ENCODE assay signal across 39 cellular contexts in genomic region chr7:143038635-143039034, GRCh38. TPM values are rescaled to one million over a fixed set of nuclear protein-coding genes. Genes with fewer than 3 reads are reported as not detected.
"Had no signal": no experiment of that assay in that cellular context is flagged by ENCODE, and none has a peak within 500 bp of the region (broad histone marks: within the 10 kb centered on the region; RNA-seq: fewer than 3 reads in every experiment).

No MANE protein-coding gene starts in this region.

- ATAC-seq: activated CD8-positive, alpha-beta T cell treated with anti-CD3 and anti-CD28 coated beads for 36 hours; activated naive CD4-positive, alpha-beta T cell treated with anti-CD3 and anti-CD28 coated beads, Interleukin-2, amount 50 U/mL, for 72 hours; activated T-cell treated with anti-CD3 and anti-CD28 coated beads, Interleukin-2, amount 50 U/mL, for 4 hours; activated T-cell treated with anti-CD3 and anti-CD28 coated beads, Interleukin-2, amount 50 U/mL, for 72 hours; activated T-helper 17 cell treated with anti-CD3 and anti-CD28 coated beads, Interleukin-2, amount 50 U/mL, for 72 hours; body of pancreas had no signal

- H3K4me1 Mint-ChIP-seq: activated CD4-positive, alpha-beta T cell treated with anti-CD3 and anti-CD28 coated beads, Interleukin-2, amount 10 ng/mL, durations not matched to agents 24 days and 14 days; activated naive CD8-positive, alpha-beta T cell treated with anti-CD3 and anti-CD28 coated beads for 36 hours; activated T-helper 17 cell treated with anti-CD3 and anti-CD28 coated beads, Interleukin-2, amount 50 U/mL, for 72 hours had no signal

- H3K36me3 Mint-ChIP-seq: activated CD4-positive, alpha-beta memory T cell treated with anti-CD3 and anti-CD28 coated beads for 36 hours; activated naive CD8-positive, alpha-beta T cell treated with anti-CD3 and anti-CD28 coated beads for 36 hours had no signal

- H3K9me3 ChIP-seq: adrenal gland, body of pancreas, breast epithelium had no signal

- H3K4me3 ChIP-seq: adrenal gland, body of pancreas, breast epithelium had no signal

- H3K27ac ChIP-seq: adrenal gland, body of pancreas, brain microvascular endothelial cell, breast epithelium, VCaP had no signal

- H3K36me3 ChIP-seq: adrenal gland, brain microvascular endothelial cell, breast epithelium had no signal

- H3K27me3 Mint-ChIP-seq: activated B cell treated with CpG ODN at 0.5 μM for 24 hours had no signal

- H3K4me3 Mint-ChIP-seq: activated B cell treated with CpG ODN at 0.5 μM for 24 hours; activated CD4-positive, alpha-beta memory T cell treated with anti-CD3 and anti-CD28 coated beads for 36 hours; activated CD4-positive, alpha-beta T cell treated with anti-CD3 and anti-CD28 coated beads, Interleukin-2, amount 10 ng/mL, durations not matched to agents 24 days and 14 days; activated CD8-positive, alpha-beta T cell treated with anti-CD3 and anti-CD28 coated beads for 36 hours; activated naive CD4-positive, alpha-beta T cell treated with anti-CD3 and anti-CD28 coated beads for 36 hours; activated naive CD8-positive, alpha-beta T cell treated with anti-CD3 and anti-CD28 coated beads for 36 hours; activated T-cell treated with anti-CD3 and anti-CD28 coated beads, Interleukin-2, amount 50 U/mL, for 4 hours; activated T-cell treated with anti-CD3 and anti-CD28 coated beads, Interleukin-2, amount 50 U/mL, for 72 hours; activated T-helper 1 cell treated with anti-CD3 and anti-CD28 coated beads, Interleukin-12 subunit alpha, Interleukin-12 subunit beta, Interleukin-2, Interleukin-4 antibody, amounts not matched to agents 30 ng/mL and 10 ng/mL and 1 ng/mL, durations not matched to agents 14 hours and 24 hours and 36 hours; activated T-helper 17 cell treated with anti-CD3 and anti-CD28 coated beads, Interleukin-2, amount 50 U/mL, for 72 hours; T-helper 1 cell treated with Interleukin-12 subunit alpha and Interleukin-12 subunit beta and Interleukin-4 antibody, amounts not matched to agents 30 μg/mL and 1 μg/mL, for 36 hours; T-helper 2 cell treated with Interferon-gamma antibody and Interleukin-4, amounts not matched to agents 5 μg/mL and 100 μg/mL, for 36 hours had no signal

- FAIRE-seq: astrocyte, TTC549 had no signal

- H3K4me1 ChIP-seq: adrenal gland, breast epithelium had no signal

- H3K27ac Mint-ChIP-seq: activated B cell treated with CpG ODN at 0.5 μM for 24 hours; activated CD4-positive, alpha-beta memory T cell treated with anti-CD3 and anti-CD28 coated beads for 36 hours; activated CD4-positive, alpha-beta T cell treated with anti-CD3 and anti-CD28 coated beads, Interleukin-2, amount 10 ng/mL, durations not matched to agents 24 days and 14 days; activated CD8-positive, alpha-beta T cell treated with anti-CD3 and anti-CD28 coated beads for 36 hours; activated naive CD4-positive, alpha-beta T cell treated with anti-CD3 and anti-CD28 coated beads for 36 hours; activated naive CD8-positive, alpha-beta T cell treated with anti-CD3 and anti-CD28 coated beads for 36 hours; activated T-cell treated with anti-CD3 and anti-CD28 coated beads, Interleukin-2, amount 50 U/mL, for 72 hours; activated T-helper 1 cell treated with anti-CD3 and anti-CD28 coated beads, Interleukin-12 subunit alpha, Interleukin-12 subunit beta, Interleukin-2, Interleukin-4 antibody, amounts not matched to agents 30 ng/mL and 10 ng/mL and 1 ng/mL, durations not matched to agents 14 hours and 24 hours and 36 hours; activated T-helper 17 cell treated with anti-CD3 and anti-CD28 coated beads, Interleukin-2, amount 50 U/mL, for 72 hours; T-helper 1 cell treated with Interleukin-12 subunit alpha and Interleukin-12 subunit beta and Interleukin-4 antibody, amounts not matched to agents 30 μg/mL and 1 μg/mL, for 36 hours; T-helper 2 cell treated with Interferon-gamma antibody and Interleukin-4, amounts not matched to agents 5 μg/mL and 100 μg/mL, for 36 hours had no signal

- H3K27me3 ChIP-seq: adrenal gland, body of pancreas, brain microvascular endothelial cell, breast epithelium had no signal

- DNase-seq: activated B cell treated with CpG ODN at 0.5 μM for 24 hours; activated CD4-positive, alpha-beta memory T cell treated with anti-CD3 and anti-CD28 coated beads for 36 hours; activated CD4-positive, alpha-beta T cell treated with anti-CD3 and anti-CD28 coated beads for 4 hours; activated CD4-positive, alpha-beta T cell treated with anti-CD3 and anti-CD28 coated beads, Interleukin-2, amount 10 ng/mL, durations not matched to agents 24 days and 14 days; activated CD4-positive, alpha-beta T cell treated with anti-CD3 and anti-CD28 coated beads, Interleukin-2, amount 50 U/mL, for 1 hour; activated CD4-positive, alpha-beta T cell treated with anti-CD3 and anti-CD28 coated beads, Interleukin-2, amount 50 U/mL, for 4 hours; activated CD4-positive, CD25-positive, alpha-beta regulatory T cell treated with anti-CD3 and anti-CD28 coated beads, Interleukin-2, amount 50 U/mL, for 72 hours; activated CD8-positive, alpha-beta memory T cell treated with anti-CD3 and anti-CD28 coated beads, Interleukin-2, amount 50 U/mL, for 4 hours; activated CD8-positive, alpha-beta T cell treated with anti-CD3 and anti-CD28 coated beads for 36 hours; activated effector memory CD4-positive, alpha-beta T cell treated with anti-CD3 and anti-CD28 coated beads, Interleukin-2, amount 50 U/mL, for 16 hours; activated gamma-delta T cell treated with Interleukin-2 at 50 U/mL for 16 hours; activated naive CD4-positive, alpha-beta T cell; activated naive CD4-positive, alpha-beta T cell treated with anti-CD3 and anti-CD28 coated beads for 36 hours; activated naive CD4-positive, alpha-beta T cell treated with anti-CD3 and anti-CD28 coated beads, Interleukin-2, amount 50 U/mL, for 16 hours; activated naive CD8-positive, alpha-beta T cell treated with anti-CD3 and anti-CD28 coated beads for 36 hours; activated T-cell treated with anti-CD3 and anti-CD28 coated beads for 4 hours; activated T-cell treated with anti-CD3 and anti-CD28 coated beads, Interleukin-2, amount 50 U/mL, for 1 hour; activated T-cell treated with anti-CD3 and anti-CD28 coated beads, Interleukin-2, amount 50 U/mL, for 4 hours; activated T-cell treated with anti-CD3 and anti-CD28 coated beads, Interleukin-2, amount 50 U/mL, for 72 hours; adrenal gland; amniotic stem cell; aorta; body of pancreas; brain microvascular endothelial cell; central memory CD4-positive, alpha-beta T cell; T-helper 1 cell; T-helper 2 cell; T-helper 9 cell had no signal

RNA-seq across cellular contexts. Expression of gene OR9A2, which starts 11.7 kb away (rescaled TPM):
- total RNA-seq: activated CD4-positive, alpha-beta memory T cell treated with anti-CD3 and anti-CD28 coated beads for 36 hours; activated CD4-positive, alpha-beta T cell treated with anti-CD3 and anti-CD28 coated beads, Interleukin-2, amount 10 ng/mL, durations not matched to agents 24 days and 14 days; activated CD8-positive, alpha-beta memory T cell treated with anti-CD3 and anti-CD28 coated beads for 36 hours; activated CD8-positive, alpha-beta T cell treated with anti-CD3 and anti-CD28 coated beads for 36 hours; activated naive CD4-positive, alpha-beta T cell treated with anti-CD3 and anti-CD28 coated beads for 36 hours; activated naive CD8-positive, alpha-beta T cell treated with anti-CD3 and anti-CD28 coated beads for 36 hours; activated T-cell treated with anti-CD3 and anti-CD28 coated beads, Interleukin-2, amount 50 U/mL, for 4 hours; activated T-helper 1 cell treated with anti-CD3 and anti-CD28 coated beads, Interleukin-12 subunit alpha, Interleukin-12 subunit beta, Interleukin-2, Interleukin-4 antibody, amounts not matched to agents 30 ng/mL and 10 ng/mL and 1 ng/mL, durations not matched to agents 14 hours and 24 hours and 36 hours; adrenal gland; astrocyte; body of pancreas; cardiac septum had no signal
- polyA plus RNA-seq: adrenal gland, aorta had no signal

RNA-seq across cellular contexts. Expression of gene OR6V1, which starts 13.5 kb away (rescaled TPM):
- total RNA-seq: activated B cell treated with CpG ODN at 0.5 μM for 24 hours; activated CD4-positive, alpha-beta memory T cell treated with anti-CD3 and anti-CD28 coated beads for 36 hours; activated CD4-positive, alpha-beta T cell treated with anti-CD3 and anti-CD28 coated beads, Interleukin-2, amount 10 ng/mL, durations not matched to agents 24 days and 14 days; activated CD8-positive, alpha-beta memory T cell treated with anti-CD3 and anti-CD28 coated beads for 36 hours; activated CD8-positive, alpha-beta T cell treated with anti-CD3 and anti-CD28 coated beads for 36 hours; activated naive CD4-positive, alpha-beta T cell treated with anti-CD3 and anti-CD28 coated beads for 36 hours; activated naive CD4-positive, alpha-beta T cell treated with anti-CD3 and anti-CD28 coated beads, Interleukin-2, amount 50 U/mL, for 72 hours; activated naive CD8-positive, alpha-beta T cell treated with anti-CD3 and anti-CD28 coated beads for 36 hours; activated T-cell treated with anti-CD3 and anti-CD28 coated beads, Interleukin-2, amount 50 U/mL, for 4 hours; activated T-cell treated with anti-CD3 and anti-CD28 coated beads, Interleukin-2, amount 50 U/mL, for 72 hours; activated T-helper 1 cell treated with anti-CD3 and anti-CD28 coated beads, Interleukin-12 subunit alpha, Interleukin-12 subunit beta, Interleukin-2, Interleukin-4 antibody, amounts not matched to agents 30 ng/mL and 10 ng/mL and 1 ng/mL, durations not matched to agents 14 hours and 24 hours and 36 hours; activated T-helper 17 cell treated with anti-CD3 and anti-CD28 coated beads, Interleukin-2, amount 50 U/mL, for 72 hours; adrenal gland; aorta; astrocyte; body of pancreas; breast epithelium; cardiac septum had no signal
- polyA plus RNA-seq: adrenal gland, aorta had no signal
